ENCODE assay signal across 25 cellular contexts in genomic region chr7:131533151-131533559, GRCh38. TPM values are rescaled to one million over a fixed set of nuclear protein-coding genes. Genes with fewer than 3 reads are reported as not detected.
DNase-seq lines count a peak whose midpoint lies in the region; ATAC-seq and TF ChIP-seq lines count a peak whose summit lies in the region.
"Had no signal": no experiment of that assay in that cellular context is flagged by ENCODE, and none has a peak within 500 bp of the region (broad histone marks: within the 10 kb centered on the region; RNA-seq: fewer than 3 reads in every experiment).

No MANE protein-coding gene starts in this region.

- CTCF ChIA-PET in Caco-2 (lab: Charles Lee): no interaction called here

- POLR2A ChIA-PET in Caco-2 (lab: Charles Lee): no interaction called here

- no peak for DNase-seq in Caco-2
- DNase-seq in chondrocyte (ENCODE audit: low spot score): peak; percentile 65
- DNase-seq in right atrium auricular region (ENCODE audit: low spot score): no peak
- peak; percentile 56 for DNase-seq in posterior vena cava (ENCODE audit: low spot score)
- no peak for DNase-seq in Peyer's patch
- no peak for DNase-seq in NCI-H2029 (lab: John Stamatoyannopoulos, UW)
- DNase-seq in foreskin keratinocyte: no peak
- no peak for DNase-seq in ACHN
- DNase-seq: activated CD4-positive, alpha-beta T cell treated with anti-CD3 and anti-CD28 coated beads, Interleukin-2, amount 50 U/mL, for 1 hour; activated naive CD8-positive, alpha-beta T cell treated with anti-CD3 and anti-CD28 coated beads for 36 hours; DMS79 treated with DMSO at 0.1 percent for 48 hours; HFFc6; kidney glomerular epithelial cell; NCI-H1105; NCI-H446 treated with DMSO at 0.1 percent for 48 hours; nephron progenitor cell; stimulated activated CD4-positive, alpha-beta T cell treated with anti-CD3 and anti-CD28 coated beads, Interleukin-2, amount 100 ng/mL, for 48 hours; stimulated activated naive CD4-positive, alpha-beta T cell treated with Interleukin-2 at 50 U/mL for 16 hours had no signal

- peaks cover 84% of the 10 kb centered on the region for H3K36me3 Mint-ChIP-seq in Caco-2 (ENCODE audit: insufficient read depth, unreplicated experiment)
- no peaks in the 10 kb centered on the region for H3K36me3 Mint-ChIP-seq in chondrocyte (ENCODE audit: low read depth)
- H3K36me3 Mint-ChIP-seq: activated naive CD8-positive, alpha-beta T cell treated with anti-CD3 and anti-CD28 coated beads for 36 hours; type B pancreatic cell had no signal

- H3K4me3 ChIP-seq in Caco-2 (ENCODE audit: low read depth, low read length) (no peak overlapping the region), right atrium auricular region (no peak overlapping the region), Peyer's patch (no peak overlapping the region)
- H3K4me3 ChIP-seq: GM12878, SJSA1, smooth muscle cell had no signal

- peak overlapping the region; percentile 67 to 68 for H3K27ac ChIP-seq in right atrium auricular region
- H3K27ac ChIP-seq in Peyer's patch: peak overlapping the region in 2 of 4 donors; percentile 30 to 41
- no peak overlapping the region for H3K27ac ChIP-seq in foreskin keratinocyte
- H3K27ac ChIP-seq: SJSA1 had no signal

- no peaks in the 10 kb centered on the region for H3K9me3 Mint-ChIP-seq in Caco-2 (ENCODE audit: unreplicated experiment)
- no peaks in the 10 kb centered on the region for H3K9me3 Mint-ChIP-seq in chondrocyte (ENCODE audit: low read depth)
- H3K9me3 Mint-ChIP-seq: activated naive CD8-positive, alpha-beta T cell treated with anti-CD3 and anti-CD28 coated beads for 36 hours; activated T-helper 17 cell treated with anti-CD3 and anti-CD28 coated beads, Interleukin-2, amount 50 U/mL, for 72 hours; HFFc6; nephron progenitor cell; T-helper 1 cell treated with Interleukin-12 subunit alpha and Interleukin-12 subunit beta and Interleukin-4 antibody, amounts not matched to agents 30 μg/mL and 1 μg/mL, for 36 hours; type B pancreatic cell had no signal

- H3K4me1 ChIP-seq in Caco-2 (peaks cover 6% of the 10 kb centered on the region; the same call in 1 of the 2 replicates), right atrium auricular region (peaks cover 0 to 71% of the 10 kb centered on the region in 2 donors), Peyer's patch (no peaks in the 10 kb centered on the region), foreskin keratinocyte (no peaks in the 10 kb centered on the region)

- no peak overlapping the region for H3K4me3 Mint-ChIP-seq in Caco-2 (ENCODE audit: unreplicated experiment)
- no peak overlapping the region for H3K4me3 Mint-ChIP-seq in chondrocyte (ENCODE audit: unreplicated experiment)
- H3K4me3 Mint-ChIP-seq: activated naive CD8-positive, alpha-beta T cell treated with anti-CD3 and anti-CD28 coated beads for 36 hours; activated T-helper 17 cell treated with anti-CD3 and anti-CD28 coated beads, Interleukin-2, amount 50 U/mL, for 72 hours; HFFc6; nephron progenitor cell; T-helper 1 cell treated with Interleukin-12 subunit alpha and Interleukin-12 subunit beta and Interleukin-4 antibody, amounts not matched to agents 30 μg/mL and 1 μg/mL, for 36 hours; type B pancreatic cell had no signal

- H3K27me3 Mint-ChIP-seq in Caco-2 (ENCODE audit: insufficient read depth, unreplicated experiment) (no peaks in the 10 kb centered on the region), chondrocyte (ENCODE audit: low read depth) (no peaks in the 10 kb centered on the region)
- H3K27me3 Mint-ChIP-seq: activated naive CD8-positive, alpha-beta T cell treated with anti-CD3 and anti-CD28 coated beads for 36 hours; activated T-helper 17 cell treated with anti-CD3 and anti-CD28 coated beads, Interleukin-2, amount 50 U/mL, for 72 hours; progenitor cell of endocrine pancreas; type B pancreatic cell had no signal

- in situ Hi-C loops in ACHN (cut with HindIII; ENCODE audit: low pct_ligation_motif_present, low pct_unique_long_range_greater_than_20kb, low sequenced_read_pairs): no loop called here

- TF ChIP-seq POLR2A in Peyer's patch (IDR thresholded peaks at IDR 0.05): no peak

- BruUV-seq in Caco-2 (replicated peaks; lab: Mats Ljungman, UMichigan): no TSS peak

- no peaks in the 10 kb centered on the region for H3K36me3 ChIP-seq in Caco-2 (ENCODE audit: control insufficient read depth, insufficient read depth, low read length)
- no peaks in the 10 kb centered on the region for H3K36me3 ChIP-seq in right atrium auricular region
- H3K36me3 ChIP-seq in Peyer's patch: no peaks in the 10 kb centered on the region
- H3K36me3 ChIP-seq: SJSA1 had no signal

- ATAC-seq in foreskin keratinocyte: no peak
- ATAC-seq: activated T-helper 17 cell treated with anti-CD3 and anti-CD28 coated beads, Interleukin-2, amount 50 U/mL, for 72 hours; GM12878 had no signal

- H3K9me3 ChIP-seq in Caco-2: no peaks in the 10 kb centered on the region
- no peaks in the 10 kb centered on the region for H3K9me3 ChIP-seq in right atrium auricular region
- H3K9me3 ChIP-seq in Peyer's patch: no peaks in the 10 kb centered on the region
- H3K9me3 ChIP-seq: SJSA1 had no signal

- H3K27me3 ChIP-seq in Caco-2 (replicated peaks; ENCODE audit: control insufficient read depth, insufficient read depth, low read length) (no peaks in the 10 kb centered on the region), right atrium auricular region (no peaks in the 10 kb centered on the region), Peyer's patch (no peaks in the 10 kb centered on the region), foreskin keratinocyte (peaks cover 2% of the 10 kb centered on the region)
- H3K27me3 ChIP-seq: SJSA1 had no signal

- intact Hi-C loops in Caco-2 (cut with micrococcal nuclease; ENCODE audit: unreplicated experiment) (no loop called here), posterior vena cava (cut with DNase I) (no loop called here)

- H3K27ac Mint-ChIP-seq in Caco-2 (ENCODE audit: unreplicated experiment) (peak overlapping the region; percentile 19), chondrocyte (ENCODE audit: unreplicated experiment) (no peak overlapping the region)
- H3K27ac Mint-ChIP-seq: activated naive CD8-positive, alpha-beta T cell treated with anti-CD3 and anti-CD28 coated beads for 36 hours; activated T-helper 17 cell treated with anti-CD3 and anti-CD28 coated beads, Interleukin-2, amount 50 U/mL, for 72 hours; HFFc6; nephron progenitor cell; progenitor cell of endocrine pancreas; T-helper 1 cell treated with Interleukin-12 subunit alpha and Interleukin-12 subunit beta and Interleukin-4 antibody, amounts not matched to agents 30 μg/mL and 1 μg/mL, for 36 hours; type B pancreatic cell had no signal

- no peak for TF ChIP-seq CTCF in Caco-2 (IDR thresholded peaks at IDR 0.05; ENCODE audit: insufficient read depth in 1 of 2, low read depth in 1 of 2, low read length in 1 of 2, severe bottlenecking in 1 of 2, unreplicated experiment in 1 of 2)
- TF ChIP-seq CTCF in chondrocyte (IDR thresholded peaks at IDR 0.05): no peak
- TF ChIP-seq CTCF in right atrium auricular region (IDR thresholded peaks at IDR 0.05): no peak
- TF ChIP-seq CTCF in Peyer's patch (IDR thresholded peaks at IDR 0.05): no peak
- TF ChIP-seq CTCF in foreskin keratinocyte (conservative IDR thresholded peaks at IDR 0.05): no peak

- H3K4me1 Mint-ChIP-seq in Caco-2 (ENCODE audit: low read depth, unreplicated experiment) (peaks cover 20% of the 10 kb centered on the region), chondrocyte (ENCODE audit: low read depth) (peaks cover 23% of the 10 kb centered on the region)
- H3K4me1 Mint-ChIP-seq: activated naive CD8-positive, alpha-beta T cell treated with anti-CD3 and anti-CD28 coated beads for 36 hours; activated T-helper 17 cell treated with anti-CD3 and anti-CD28 coated beads, Interleukin-2, amount 50 U/mL, for 72 hours had no signal

RNA-seq across cellular contexts. Expression of gene PODXL, which starts 23.3 kb away (rescaled TPM):
- total RNA-seq in Caco-2 (2022): 243 and 278 TPM in 2 replicates
- total RNA-seq in chondrocyte: 11.9 to 14.5 TPM (median 14.0 TPM) in 3 replicates
- total RNA-seq in right atrium auricular region: 100 to 1,000 TPM in 1 of 2 donors, 10 to 100 TPM in 1; 47.6 to 144 TPM
- 10 to 100 TPM; 41.9 to 46.7 TPM for total RNA-seq in posterior vena cava
- 10 to 100 TPM in 3 of 4 donors, 1 to 10 TPM in 1; 7.5 to 40.4 (median 15.2) TPM for total RNA-seq in Peyer's patch
- 0.53 and 2.3 TPM in 2 replicates for total RNA-seq in foreskin keratinocyte
- 0.17 and 0.72 TPM in 2 replicates for polyA plus RNA-seq in foreskin keratinocyte

Comparison
In these comparisons a context has a peak if more than half of its experiments do, and no peak if none do; other contexts are left out.
1. DNase-seq: peak in chondrocyte (single experiment) and posterior vena cava (single experiment); none in Caco-2 (0 of 2), right atrium auricular region (single experiment), Peyer's patch (0 of 3), NCI-H2029 (single experiment), foreskin keratinocyte (0 of 2) and ACHN (single experiment).